Comparison of ENCODE assay signal across 1 cellular context in the genomic region with DNA sequence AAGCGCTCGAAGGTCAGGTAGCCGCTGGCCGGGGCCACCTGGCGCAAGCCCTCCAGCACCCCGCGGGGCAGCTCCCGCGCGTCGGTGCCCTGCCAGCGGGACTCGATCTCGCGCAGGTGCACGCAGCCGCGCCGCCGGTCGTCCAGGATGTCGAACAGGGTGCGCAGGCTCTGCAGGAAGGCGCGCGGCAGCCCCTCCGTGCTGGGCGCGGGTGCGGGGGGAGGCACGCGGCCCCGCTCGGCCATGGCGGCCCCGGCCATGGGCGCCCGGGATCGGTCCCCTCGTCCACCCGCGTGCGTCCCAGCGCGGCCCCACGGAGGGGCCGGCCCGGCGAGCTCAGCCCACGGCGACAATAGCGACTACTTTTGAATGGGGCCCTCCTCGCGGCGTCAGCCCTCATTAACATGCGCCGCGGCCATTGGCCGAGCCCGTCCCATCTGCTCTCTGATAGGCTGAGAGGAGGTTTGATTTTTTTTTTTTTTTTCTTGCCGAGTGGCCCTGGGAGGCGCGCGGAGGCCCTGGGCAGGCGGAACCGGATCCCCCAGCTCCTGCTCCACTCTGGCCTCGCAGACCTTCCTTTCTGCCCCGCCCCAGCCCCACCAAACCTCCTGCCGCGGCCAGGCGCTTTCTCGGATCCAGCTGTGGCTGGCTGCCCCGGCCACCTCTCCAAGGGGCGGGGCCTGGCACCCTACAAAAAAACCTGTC.
TF ChIP-seq lines count a peak whose summit lies in the region.

A gene with protein sequence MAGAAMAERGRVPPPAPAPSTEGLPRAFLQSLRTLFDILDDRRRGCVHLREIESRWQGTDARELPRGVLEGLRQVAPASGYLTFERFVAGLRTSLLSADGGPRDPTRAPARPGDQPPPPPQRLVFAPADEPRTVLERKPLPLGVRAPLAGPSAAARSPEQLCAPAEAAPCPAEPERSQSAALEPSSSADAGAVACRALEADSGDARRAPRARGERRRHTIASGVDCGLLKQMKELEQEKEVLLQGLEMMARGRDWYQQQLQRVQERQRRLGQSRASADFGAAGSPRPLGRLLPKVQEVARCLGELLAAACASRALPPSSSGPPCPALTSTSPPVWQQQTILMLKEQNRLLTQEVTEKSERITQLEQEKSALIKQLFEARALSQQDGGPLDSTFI (minus strand): TSS at position 357 of the 705 bp plus-strand sequence. CDS start 97 bp downstream, at position 260.

TF ChIP-seq in neural cell, 6 proteins besides CTCF, POLR2A, EP300 and RAD21:
- TF ChIP-seq, protein P1, sequence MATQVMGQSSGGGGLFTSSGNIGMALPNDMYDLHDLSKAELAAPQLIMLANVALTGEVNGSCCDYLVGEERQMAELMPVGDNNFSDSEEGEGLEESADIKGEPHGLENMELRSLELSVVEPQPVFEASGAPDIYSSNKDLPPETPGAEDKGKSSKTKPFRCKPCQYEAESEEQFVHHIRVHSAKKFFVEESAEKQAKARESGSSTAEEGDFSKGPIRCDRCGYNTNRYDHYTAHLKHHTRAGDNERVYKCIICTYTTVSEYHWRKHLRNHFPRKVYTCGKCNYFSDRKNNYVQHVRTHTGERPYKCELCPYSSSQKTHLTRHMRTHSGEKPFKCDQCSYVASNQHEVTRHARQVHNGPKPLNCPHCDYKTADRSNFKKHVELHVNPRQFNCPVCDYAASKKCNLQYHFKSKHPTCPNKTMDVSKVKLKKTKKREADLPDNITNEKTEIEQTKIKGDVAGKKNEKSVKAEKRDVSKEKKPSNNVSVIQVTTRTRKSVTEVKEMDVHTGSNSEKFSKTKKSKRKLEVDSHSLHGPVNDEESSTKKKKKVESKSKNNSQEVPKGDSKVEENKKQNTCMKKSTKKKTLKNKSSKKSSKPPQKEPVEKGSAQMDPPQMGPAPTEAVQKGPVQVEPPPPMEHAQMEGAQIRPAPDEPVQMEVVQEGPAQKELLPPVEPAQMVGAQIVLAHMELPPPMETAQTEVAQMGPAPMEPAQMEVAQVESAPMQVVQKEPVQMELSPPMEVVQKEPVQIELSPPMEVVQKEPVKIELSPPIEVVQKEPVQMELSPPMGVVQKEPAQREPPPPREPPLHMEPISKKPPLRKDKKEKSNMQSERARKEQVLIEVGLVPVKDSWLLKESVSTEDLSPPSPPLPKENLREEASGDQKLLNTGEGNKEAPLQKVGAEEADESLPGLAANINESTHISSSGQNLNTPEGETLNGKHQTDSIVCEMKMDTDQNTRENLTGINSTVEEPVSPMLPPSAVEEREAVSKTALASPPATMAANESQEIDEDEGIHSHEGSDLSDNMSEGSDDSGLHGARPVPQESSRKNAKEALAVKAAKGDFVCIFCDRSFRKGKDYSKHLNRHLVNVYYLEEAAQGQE (IDR thresholded peaks at IDR 0.05; ENCODE audit: borderline replicate concordance) = no peak
- peak; percentile 9 for TF ChIP-seq POLR2AphosphoS5 (IDR thresholded peaks at IDR 0.05)
- TF ChIP-seq MXI1 (conservative IDR thresholded peaks at IDR 0.05; ENCODE audit: poor library complexity, severe bottlenecking) = peak; percentile 84
- TF ChIP-seq SMC3 (conservative IDR thresholded peaks at IDR 0.05; ENCODE audit: poor library complexity) = peak; percentile 11
